ENCODE assay signal across 1 cellular context in the genomic region with DNA sequence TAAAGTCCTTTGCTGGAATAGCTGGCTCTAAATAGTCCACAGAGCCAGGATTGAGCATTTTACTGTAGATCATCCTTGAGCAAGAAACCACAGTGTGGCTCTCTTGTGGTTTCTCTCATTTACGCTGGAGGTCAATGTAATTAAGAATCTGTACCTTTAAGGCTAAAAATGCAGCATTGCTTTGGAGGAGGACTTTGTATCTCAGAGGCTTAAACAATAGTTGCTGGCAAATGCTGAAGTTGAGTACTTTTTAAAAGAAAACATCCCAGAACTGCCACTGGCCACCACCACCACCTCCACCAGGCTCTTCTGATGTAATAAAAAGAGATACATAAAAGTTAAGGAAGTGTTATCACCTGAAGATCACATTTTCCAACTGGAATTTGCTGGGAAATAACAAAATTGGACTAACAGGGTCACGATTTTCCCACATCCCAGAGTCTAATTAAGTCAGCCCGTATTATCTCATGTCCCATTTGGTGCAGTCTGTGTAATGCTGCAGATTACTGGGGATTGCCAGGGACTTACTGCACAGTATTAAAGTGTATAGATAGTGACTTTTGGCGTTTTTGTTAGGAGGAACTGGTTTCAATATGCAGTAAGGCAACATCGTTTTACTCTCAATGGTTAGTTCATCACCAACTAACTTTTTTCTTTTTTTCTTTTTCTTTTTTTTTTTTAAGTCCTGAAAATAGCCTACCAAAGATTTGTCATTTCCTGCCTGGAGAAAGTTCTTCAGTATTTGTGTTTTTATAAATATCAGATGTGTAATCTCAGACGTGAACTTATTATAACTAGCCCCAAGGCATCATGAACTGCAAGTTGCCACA.
TF ChIP-seq lines count a peak whose summit lies in the region.

No MANE protein-coding gene starts in this region.

TF ChIP-seq in IMR-90, 13 proteins besides CTCF, POLR2A, EP300 and RAD21:
- TF ChIP-seq NFE2L2 (IDR thresholded peaks at IDR 0.05; ENCODE audit: low read depth, low read length) (no peak), FOS (IDR thresholded peaks at IDR 0.05; ENCODE audit: low read depth, low read length) (no peak), MAFK (IDR thresholded peaks at IDR 0.05; ENCODE audit: low read depth, low read length) (no peak)
